1 cellular context compared by ENCODE assay signal in genomic region chr18:59906203-59906602, GRCh38.
TF ChIP-seq lines count a peak whose summit lies in the region.

No MANE protein-coding gene starts in this region.

TF ChIP-seq in IMR-90, 13 proteins besides CTCF, POLR2A, EP300 and RAD21:
- TF ChIP-seq NFE2L2 (IDR thresholded peaks at IDR 0.05; ENCODE audit: low read depth, low read length): no peak
- no peak for TF ChIP-seq BHLHE40 (IDR thresholded peaks at IDR 0.05; ENCODE audit: low read depth, low read length)
- TF ChIP-seq RCOR1 (IDR thresholded peaks at IDR 0.05; ENCODE audit: insufficient replicate concordance, low read length): no peak
- TF ChIP-seq MXI1 (IDR thresholded peaks at IDR 0.05; ENCODE audit: borderline replicate concordance, low read depth, low read length): no peak
- TF ChIP-seq RFX5 (IDR thresholded peaks at IDR 0.05; ENCODE audit: low read depth, low read length): no peak
- no peak for TF ChIP-seq MAFK (IDR thresholded peaks at IDR 0.05; ENCODE audit: low read depth, low read length)
- no peak for TF ChIP-seq MAZ (IDR thresholded peaks at IDR 0.05; ENCODE audit: borderline replicate concordance, low read depth, low read length)
- no peak for TF ChIP-seq CEBPB (IDR thresholded peaks at IDR 0.05; ENCODE audit: low read depth, low read length)
- no peak for TF ChIP-seq USF2 (IDR thresholded peaks at IDR 0.05; ENCODE audit: low read depth, low read length)
- TF ChIP-seq, protein P1, sequence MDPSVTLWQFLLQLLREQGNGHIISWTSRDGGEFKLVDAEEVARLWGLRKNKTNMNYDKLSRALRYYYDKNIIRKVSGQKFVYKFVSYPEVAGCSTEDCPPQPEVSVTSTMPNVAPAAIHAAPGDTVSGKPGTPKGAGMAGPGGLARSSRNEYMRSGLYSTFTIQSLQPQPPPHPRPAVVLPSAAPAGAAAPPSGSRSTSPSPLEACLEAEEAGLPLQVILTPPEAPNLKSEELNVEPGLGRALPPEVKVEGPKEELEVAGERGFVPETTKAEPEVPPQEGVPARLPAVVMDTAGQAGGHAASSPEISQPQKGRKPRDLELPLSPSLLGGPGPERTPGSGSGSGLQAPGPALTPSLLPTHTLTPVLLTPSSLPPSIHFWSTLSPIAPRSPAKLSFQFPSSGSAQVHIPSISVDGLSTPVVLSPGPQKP (IDR thresholded peaks at IDR 0.05; ENCODE audit: borderline replicate concordance, low read depth, low read length): no peak
